Comparison of ENCODE assay signal across 8 cellular contexts in genomic region chr16:89491238-89491869, GRCh38. TPM values are rescaled to one million over a fixed set of nuclear protein-coding genes. Genes with fewer than 3 reads are reported as not detected.
DNase-seq lines count a peak whose midpoint lies in the region; ATAC-seq and TF ChIP-seq lines count a peak whose summit lies in the region.

No MANE protein-coding gene starts in this region.

- H3K9me3 Mint-ChIP-seq in natural killer cell = no peaks in the 10 kb centered on the region

- H3K36me3 Mint-ChIP-seq in natural killer cell = no peaks in the 10 kb centered on the region

- peak overlapping the region; percentile 79 for H3K9ac ChIP-seq in OCI-LY1 (ENCODE audit: low read length)
- peak overlapping the region; percentile 76 to 84 for H3K9ac ChIP-seq in duodenal mucosa (ENCODE audit: low read depth in 1 of 2, low read length in 2 of 2)

- H3K27ac Mint-ChIP-seq in natural killer cell = peak overlapping the region; percentile 94 to 98

- no peaks in the 10 kb centered on the region for H3F3A ChIP-seq in OCI-LY1 (ENCODE audit: insufficient read depth, low read length)

- no peaks in the 10 kb centered on the region for H3K9me2 ChIP-seq in OCI-LY1 (ENCODE audit: low read depth, low read length)

- DNase-seq in NCI-H1092 treated with DMSO at 0.1 percent for 48 hours (lab: John Stamatoyannopoulos, UW) (peak; percentile 9), NCI-H1092 (lab: John Stamatoyannopoulos, UW) (no peak), natural killer cell (no peak), NCI-H510A (lab: John Stamatoyannopoulos, UW) (no peak)
- DNase-seq in activated CD4-positive, CD25-positive, alpha-beta regulatory T cell treated with anti-CD3 and anti-CD28 coated beads, Interleukin-2, amount 50 U/mL, for 72 hours = no peak

- H3K4me1 Mint-ChIP-seq in natural killer cell = peaks cover 34 to 65% of the 10 kb centered on the region in 2 donors

- H3K36me3 ChIP-seq in OCI-LY1 (ENCODE audit: insufficient read depth, low read length) (peaks cover 5% of the 10 kb centered on the region), duodenal mucosa (ENCODE audit: control insufficient read depth in 1 of 2, insufficient read depth in 2 of 2, low read length in 2 of 2) (peaks cover 0 to 2% of the 10 kb centered on the region in 2 donors)

- no peak overlapping the region for H2AFZ ChIP-seq in OCI-LY1 (ENCODE audit: low read length)

- H4K20me1 ChIP-seq in OCI-LY1 (ENCODE audit: insufficient read depth, low read length) = no peaks in the 10 kb centered on the region

- H3K4me3 Mint-ChIP-seq in natural killer cell = peak overlapping the region; percentile 91

- H3K9me3 ChIP-seq in OCI-LY1 (ENCODE audit: low read length) (no peaks in the 10 kb centered on the region), duodenal mucosa (ENCODE audit: control insufficient read depth in 1 of 2, low read length in 2 of 2) (no peaks in the 10 kb centered on the region)

- H3K27ac ChIP-seq in OCI-LY1 (ENCODE audit: low read depth, low read length, poor library complexity, severe bottlenecking) (peak overlapping the region; percentile 12), duodenal mucosa (ENCODE audit: low read depth, low read length) (peak overlapping the region; percentile 88)

- peaks cover 39% of the 10 kb centered on the region for H3K4me1 ChIP-seq in OCI-LY1 (ENCODE audit: insufficient read depth, low read length, severe bottlenecking)
- H3K4me1 ChIP-seq in duodenal mucosa (ENCODE audit: control insufficient read depth in 1 of 2, insufficient read depth in 2 of 2, low read length in 2 of 2) = peaks cover 28% of the 10 kb centered on the region in 2 donors

- H3K27me3 Mint-ChIP-seq in natural killer cell (ENCODE audit: low read depth in 2 of 2) = no peaks in the 10 kb centered on the region

- no peaks in the 10 kb centered on the region for H3K27me3 ChIP-seq in OCI-LY1 (ENCODE audit: insufficient read depth, low read length)
- no peaks in the 10 kb centered on the region for H3K27me3 ChIP-seq in duodenal mucosa (ENCODE audit: control insufficient read depth in 1 of 2, insufficient read depth in 2 of 2, low read length in 2 of 2)

- peaks cover 27% of the 10 kb centered on the region for H3K79me2 ChIP-seq in OCI-LY1 (ENCODE audit: insufficient read depth, low read length)

- TF ChIP-seq CTCF in OCI-LY1 (IDR thresholded peaks at IDR 0.05; ENCODE audit: low read length) (no peak), natural killer cell (IDR thresholded peaks at IDR 0.05) (peak; percentile 38)

- ATAC-seq in natural killer cell (no peak), GM19328 (IDR thresholded peaks at IDR 0.05; ENCODE audit: unreplicated experiment) (no peak)

- H3K4me3 ChIP-seq in OCI-LY1 (ENCODE audit: low read depth, low read length, poor library complexity, severe bottlenecking) = peak overlapping the region; percentile 77
- peak overlapping the region; percentile 76 to 89 for H3K4me3 ChIP-seq in duodenal mucosa (ENCODE audit: low read depth in 1 of 2, low read length in 2 of 2)

- peak overlapping the region; percentile 70 for H3K4me2 ChIP-seq in OCI-LY1 (ENCODE audit: low read length)

- intact Hi-C loops in natural killer cell (cut with micrococcal nuclease) = loop anchor here (5.0 kb wide), 1 partner anchor 71 kb away; the partner anchor contains the start of gene RPL13

RNA-seq across cellular contexts. Expression of gene ANKRD11, which starts 1.0 kb away (rescaled TPM):
- total RNA-seq in natural killer cell = 100 to 1,000 TPM; 230 to 299 (median 287) TPM

RNA-seq across cellular contexts. Expression of gene SPG7, which starts 16.8 kb away (rescaled TPM):
- 100 to 1,000 TPM; 142 to 195 (median 180) TPM for total RNA-seq in natural killer cell
